28 cellular contexts compared by ENCODE assay signal in the genomic region with DNA sequence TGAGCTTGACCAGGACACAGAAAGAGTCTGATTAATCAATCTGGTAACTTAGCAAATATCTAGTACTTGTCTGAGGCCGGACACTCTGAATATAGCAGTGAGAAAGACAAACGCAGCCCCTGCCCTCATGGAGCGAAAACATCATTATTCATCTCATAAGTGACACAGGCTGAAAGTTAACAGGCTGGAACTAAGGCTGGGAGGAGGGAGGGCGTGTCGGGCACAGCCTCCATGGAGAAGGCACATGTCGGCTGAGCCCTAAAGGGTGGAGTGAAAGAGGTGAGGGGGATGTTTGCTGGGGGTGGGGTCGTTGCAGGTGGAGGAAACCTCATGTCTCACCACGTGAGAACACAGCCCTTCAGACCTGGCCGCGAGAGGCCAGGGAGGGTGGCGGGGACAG.
"Had no signal": no experiment of that assay in that cellular context is flagged by ENCODE, and none has a peak within 500 bp of the region (broad histone marks: within the 10 kb centered on the region; RNA-seq: fewer than 3 reads in every experiment).

No MANE protein-coding gene starts in this region.

- FAIRE-seq: keratinocyte had no signal

- H3K9me3 ChIP-seq: ovary, prostate gland, sigmoid colon, uterus had no signal

- H3K4me3 ChIP-seq: heart right ventricle, hepatocyte, left ventricle myocardium inferior, lung, ovary, prostate gland, sigmoid colon, smooth muscle cell, tibial nerve, uterus had no signal

- H3K4me2 ChIP-seq: hepatocyte, smooth muscle cell had no signal

- H3K9me3 Mint-ChIP-seq: natural killer cell treated with Interleukin-12 subunit alpha and Interleukin-12 subunit beta and Interleukin-15 and Interleukin-18, amount 100 ng/mL, for 72 hours had no signal

- H3K4me1 ChIP-seq: left ventricle myocardium inferior, prostate gland, uterus had no signal

- H3K79me2 ChIP-seq: hepatocyte had no signal

- ATAC-seq: heart right ventricle; left cardiac atrium; naive thymus-derived CD4-positive, alpha-beta T cell; natural killer cell treated with Interleukin-12 subunit alpha and Interleukin-12 subunit beta and Interleukin-15 and Interleukin-18, amount 100 ng/mL, for 72 hours; right cardiac atrium; stimulated activated memory B cell treated with anti-CD40 and anti-IgM and Interleukin-4, amounts not matched to agents 10 μg/mL and 1 μg/mL and 100 μg/mL, for 72 hours; stimulated activated naive CD8-positive, alpha-beta T cell treated with anti-CD3 and anti-CD28 coated beads, Interleukin-15, amount 100 ng/mL, for 72 hours had no signal

- H3K36me3 Mint-ChIP-seq: mesothelial cell of epicardium; natural killer cell treated with Interleukin-12 subunit alpha and Interleukin-12 subunit beta and Interleukin-15 and Interleukin-18, amount 100 ng/mL, for 72 hours; stimulated activated memory B cell treated with anti-CD40 and anti-IgM and Interleukin-4, amounts not matched to agents 10 μg/mL and 1 μg/mL and 100 μg/mL, for 72 hours; type B pancreatic cell had no signal

- H3K27ac Mint-ChIP-seq: mesothelial cell of epicardium; naive thymus-derived CD4-positive, alpha-beta T cell; natural killer cell treated with Interleukin-12 subunit alpha and Interleukin-12 subunit beta and Interleukin-15 and Interleukin-18, amount 100 ng/mL, for 72 hours; stimulated activated memory B cell treated with anti-CD40 and anti-IgM and Interleukin-4, amounts not matched to agents 10 μg/mL and 1 μg/mL and 100 μg/mL, for 72 hours; stimulated activated naive CD8-positive, alpha-beta T cell treated with anti-CD3 and anti-CD28 coated beads, Interleukin-15, amount 100 ng/mL, for 72 hours; type B pancreatic cell had no signal

- H3K4me1 Mint-ChIP-seq: stimulated activated memory B cell treated with anti-CD40 and anti-IgM and Interleukin-4, amounts not matched to agents 10 μg/mL and 1 μg/mL and 100 μg/mL, for 72 hours; stimulated activated naive CD8-positive, alpha-beta T cell treated with anti-CD3 and anti-CD28 coated beads, Interleukin-15, amount 100 ng/mL, for 72 hours had no signal

- H2AFZ ChIP-seq: hepatocyte had no signal

- H3K4me3 Mint-ChIP-seq: mesothelial cell of epicardium; naive thymus-derived CD4-positive, alpha-beta T cell; natural killer cell treated with Interleukin-12 subunit alpha and Interleukin-12 subunit beta and Interleukin-15 and Interleukin-18, amount 100 ng/mL, for 72 hours; stimulated activated memory B cell treated with anti-CD40 and anti-IgM and Interleukin-4, amounts not matched to agents 10 μg/mL and 1 μg/mL and 100 μg/mL, for 72 hours; stimulated activated naive CD8-positive, alpha-beta T cell treated with anti-CD3 and anti-CD28 coated beads, Interleukin-15, amount 100 ng/mL, for 72 hours; type B pancreatic cell had no signal

- H3K27ac ChIP-seq: heart right ventricle, hepatocyte, left ventricle myocardium inferior, ovary, prostate gland, sigmoid colon, tibial nerve, uterus had no signal

- H3K27me3 ChIP-seq: ovary, sigmoid colon, tibial nerve, uterus had no signal

- H3K36me3 ChIP-seq: heart right ventricle, left ventricle myocardium inferior, ovary, prostate gland, sigmoid colon, tibial nerve, uterus had no signal

- DNase-seq: heart right ventricle; kidney glomerular epithelial cell; left cardiac atrium; left ventricle myocardium inferior; mesendoderm; naive thymus-derived CD4-positive, alpha-beta T cell; ovary; retina; right cardiac atrium; sigmoid colon; stimulated activated CD4-positive, alpha-beta T cell treated with anti-CD3 and anti-CD28 coated beads, Interleukin-1b, Interleukin-23, amount 100 ng/mL, for 48 hours; stimulated activated CD4-positive, alpha-beta T cell treated with anti-CD3 and anti-CD28 coated beads, Interleukin-2, amount 100 ng/mL, for 48 hours; stimulated activated CD4-positive, alpha-beta T cell treated with anti-CD3 and anti-CD28 coated beads, Interleukin-4, amount 100 ng/mL, for 4 hours; stimulated activated CD8-positive, alpha-beta memory T cell treated with anti-CD3 and anti-CD28 coated beads, Interleukin-4, amount 100 ng/mL, for 48 hours; stimulated activated naive CD4-positive, alpha-beta T cell treated with Interleukin-2 at 50 U/mL for 16 hours; stimulated activated naive CD8-positive, alpha-beta T cell treated with anti-CD3 and anti-CD28 coated beads, Interleukin-15, amount 100 ng/mL, for 72 hours; substantia nigra; uterus had no signal
